In the genomic region with DNA sequence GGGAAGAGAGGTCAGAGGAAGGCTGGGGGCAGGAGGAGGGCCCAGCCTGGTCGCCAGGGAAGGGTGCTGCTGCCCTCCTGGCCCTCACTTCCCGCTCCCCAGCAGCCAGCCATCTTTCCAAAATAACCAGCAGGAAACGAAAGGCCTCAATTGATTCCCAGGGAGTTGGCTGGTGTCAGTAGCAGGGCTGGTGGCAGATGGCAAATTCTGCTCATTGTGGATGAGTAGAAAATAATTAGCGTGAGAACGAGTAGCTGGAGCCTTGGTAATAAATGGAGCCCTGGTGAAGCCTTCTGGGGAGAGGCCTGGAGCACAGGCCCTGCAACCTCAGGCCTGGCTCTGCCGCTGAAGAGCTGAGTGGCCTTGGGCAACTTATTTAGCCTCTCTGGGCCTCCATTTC, we compare ENCODE assay signal across 17 cellular contexts. TPM values are rescaled to one million over a fixed set of nuclear protein-coding genes. Genes with fewer than 3 reads are reported as not detected.
DNase-seq lines count a peak whose midpoint lies in the region; ATAC-seq and TF ChIP-seq lines count a peak whose summit lies in the region.
"Had no signal": no experiment of that assay in that cellular context is flagged by ENCODE, and none has a peak within 500 bp of the region (broad histone marks: within the 10 kb centered on the region; RNA-seq: fewer than 3 reads in every experiment).

No MANE protein-coding gene starts in this region.

- TF ChIP-seq EP300 in stomach (IDR thresholded peaks at IDR 0.05): no peak

- TF ChIP-seq CTCF in gastrocnemius medialis (IDR thresholded peaks at IDR 0.05 in 4 of 5, conservative IDR thresholded peaks at IDR 0.05 in 1 of 5): no peak
- TF ChIP-seq CTCF in stomach (IDR thresholded peaks at IDR 0.05): no peak

- ATAC-seq in gastrocnemius medialis: no peak
- ATAC-seq: heart left ventricle, Panc1, upper lobe of right lung had no signal

- TF ChIP-seq POLR2A in gastrocnemius medialis (IDR thresholded peaks at IDR 0.05) (no peak), stomach (IDR thresholded peaks at IDR 0.05) (no peak)

- H3K4me1 ChIP-seq in BLaER1 treated with 17β-estradiol and CSF1 and Interleukin-3, amounts not matched to agents 10 nM and 100 nM: peaks cover 59 to 91% (median 77%) of the 10 kb centered on the region in 10 experiments
- H3K4me1 ChIP-seq in gastrocnemius medialis (peaks cover 11 to 19% of the 10 kb centered on the region in 2 donors), stomach (peaks cover 3 to 9% (median 6%) of the 10 kb centered on the region in 4 donors)
- H3K4me1 ChIP-seq: parathyroid adenoma, upper lobe of right lung had no signal

- H3K4me2 ChIP-seq in BLaER1 treated with 17β-estradiol and CSF1 and Interleukin-3, amounts not matched to agents 10 nM and 100 nM: peak overlapping the region; percentile 5 to 91 (median 74); a peak in 16 of 22 replicates

- no peaks in the 10 kb centered on the region for H3K27me3 ChIP-seq in BLaER1 treated with 17β-estradiol and CSF1 and Interleukin-3, amounts not matched to agents 10 nM and 100 nM
- H3K27me3 ChIP-seq in gastrocnemius medialis (no peaks in the 10 kb centered on the region), stomach (no peaks in the 10 kb centered on the region)
- H3K27me3 ChIP-seq: heart left ventricle, upper lobe of right lung had no signal

- peaks cover 0 to 77% (median 0%) of the 10 kb centered on the region in 11 experiments; a peak in 6 of 22 replicates for H4K20me1 ChIP-seq in BLaER1 treated with 17β-estradiol and CSF1 and Interleukin-3, amounts not matched to agents 10 nM and 100 nM

- intact Hi-C loops in gastrocnemius medialis (cut with DNase I; ENCODE audit: low total_unique reads) (no loop called here), stomach (cut with DNase I; ENCODE audit: low total_unique reads) (no loop called here)

- H3K4me3 ChIP-seq in BLaER1 treated with 17β-estradiol and CSF1 and Interleukin-3, amounts not matched to agents 10 nM and 100 nM: no peak overlapping the region
- H3K4me3 ChIP-seq in gastrocnemius medialis: no peak overlapping the region
- no peak overlapping the region for H3K4me3 ChIP-seq in stomach
- H3K4me3 ChIP-seq: heart left ventricle, upper lobe of right lung had no signal

- no peak overlapping the region for H3K27ac ChIP-seq in BLaER1 treated with 17β-estradiol and CSF1 and Interleukin-3, amounts not matched to agents 10 nM and 100 nM
- H3K27ac ChIP-seq in cingulate gyrus (ENCODE audit: low read depth, low read length): peak overlapping the region; percentile 60
- H3K27ac ChIP-seq in gastrocnemius medialis: peak overlapping the region in 1 of 4 donors; percentile 13
- H3K27ac ChIP-seq in stomach: no peak overlapping the region
- H3K27ac ChIP-seq: parathyroid adenoma, upper lobe of right lung had no signal

- no peaks in the 10 kb centered on the region for H3K36me3 ChIP-seq in BLaER1 treated with 17β-estradiol and CSF1 and Interleukin-3, amounts not matched to agents 10 nM and 100 nM
- H3K36me3 ChIP-seq in gastrocnemius medialis (no peaks in the 10 kb centered on the region), stomach (no peaks in the 10 kb centered on the region)
- H3K36me3 ChIP-seq: heart left ventricle, upper lobe of right lung had no signal

- in situ Hi-C loops in gastrocnemius medialis (cut with MboI; ENCODE audit: low sequenced_read_pairs in 4 of 4): no loop called here

- H3K9me3 ChIP-seq in BLaER1 treated with 17β-estradiol and CSF1 and Interleukin-3, amounts not matched to agents 10 nM and 100 nM (replicated peaks in 1 of 11): no peaks in the 10 kb centered on the region
- H3K9me3 ChIP-seq in gastrocnemius medialis (no peaks in the 10 kb centered on the region), stomach (no peaks in the 10 kb centered on the region)
- H3K9me3 ChIP-seq: heart left ventricle, upper lobe of right lung had no signal

- DNase-seq in NCI-H1092 treated with DMSO at 0.1 percent for 48 hours (lab: John Stamatoyannopoulos, UW) (peak; percentile 84), NCI-H524 treated with DMSO at 0.1 percent for 48 hours (lab: John Stamatoyannopoulos, UW) (peak; percentile 77), OCI-M1 (lab: John Stamatoyannopoulos, UW) (no peak), SKM-1 treated with dmso at 0.1 percent for 144 hours (lab: John Stamatoyannopoulos, UW; ENCODE audit: unreplicated experiment) (no peak), gastrocnemius medialis (no peak), stomach (no peak)
- DNase-seq: CD8-positive, alpha-beta memory T cell; effector CD8-positive, alpha-beta T cell; heart left ventricle; immature natural killer cell; NCI-H526; stimulated activated CD4-positive, alpha-beta T cell treated with anti-CD3 and anti-CD28 coated beads, Interleukin-2, amount 100 ng/mL, for 24 hours; upper lobe of right lung had no signal

- peak overlapping the region in 4 of 11 experiments; percentile 0 to 45 (median 12); a peak in 4 of 22 replicates for H3K9ac ChIP-seq in BLaER1 treated with 17β-estradiol and CSF1 and Interleukin-3, amounts not matched to agents 10 nM and 100 nM
- H3K9ac ChIP-seq: parathyroid adenoma had no signal

- WGBS in stomach, 5 donors: 74 to 84% (median 83%) methylated on average over 6 of the region's 6 CpGs

RNA-seq across cellular contexts. Expression of gene DAGLA, which starts 31.3 kb away (rescaled TPM):
- total RNA-seq in gastrocnemius medialis: 1 to 10 TPM in 3 of 4 donors, under 1 TPM in 1; 0.58 to 5.5 (median 2.9) TPM
- total RNA-seq in stomach: 10 to 100 TPM in 1 of 5 donors, 1 to 10 TPM in 2, under 1 TPM in 2; under 0.01 to 27.2 (median 1.3) TPM
- polyA plus RNA-seq in stomach: 1 to 10 TPM in 1 of 3 donors, under 1 TPM in 2; 0.15 to 3.2 (median 0.75) TPM
- polyA plus RNA-seq: CD8-positive, alpha-beta memory T cell; immature natural killer cell had no signal

RNA-seq across cellular contexts. Expression of gene MYRF, which starts 40.9 kb away (rescaled TPM):
- total RNA-seq in gastrocnemius medialis (under 1 TPM in 1 of 4 donors, not detected in 3; 0.07 TPM), stomach (100 to 1,000 TPM in 3 of 5 donors, 10 to 100 TPM in 1, 1 to 10 TPM in 1; 6.4 to 527 (median 240) TPM)
- polyA plus RNA-seq in stomach: 10 to 100 TPM; 19.0 to 45.9 (median 20.5) TPM

Comparison
In these comparisons a context has a peak if more than half of its experiments do, and no peak if none do; other contexts are left out.
1. DNase-seq: peak in NCI-H1092 treated with DMSO at 0.1 percent for 48 hours (single experiment) and NCI-H524 treated with DMSO at 0.1 percent for 48 hours (single experiment); none in OCI-M1 (single experiment), SKM-1 treated with dmso at 0.1 percent for 144 hours (single experiment), gastrocnemius medialis (0 of 2) and stomach (single experiment).
2. RNA of gene MYRF, which starts 40.9 kb away (total RNA-seq): 6.4 to 527 TPM in stomach; 0.07 TPM in gastrocnemius medialis; every median in the first group is over 4 times any median in the second.